In the genomic region with DNA sequence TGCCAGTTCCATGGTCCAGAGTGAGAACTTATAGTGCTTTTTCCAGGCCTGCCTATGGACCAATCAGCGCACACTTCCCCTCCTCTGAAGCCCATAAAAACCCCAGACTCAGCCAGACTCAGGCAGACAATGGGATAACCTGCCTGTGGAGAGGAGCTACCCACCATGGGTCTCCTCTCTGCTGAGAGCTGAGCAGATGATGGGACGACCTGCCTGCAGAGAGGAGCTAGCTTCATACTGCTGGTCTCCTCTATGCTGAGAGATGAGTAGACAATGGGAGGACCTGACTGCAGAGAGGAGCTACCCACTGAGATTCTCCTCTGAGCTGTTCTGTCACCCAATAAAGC, we compare ENCODE assay signal across 1 cellular context.
TF ChIP-seq lines count a peak whose summit lies in the region.

No MANE protein-coding gene starts in this region.

TF ChIP-seq in HEK293, 187 proteins besides CTCF, POLR2A, EP300 and RAD21:
- peak; percentile 43 for TF ChIP-seq SETDB1 (IDR thresholded peaks at IDR 0.05; ENCODE audit: insufficient read length, low read length)
- TF ChIP-seq ZNF529 (tag by site-specific recombination; IDR thresholded peaks at IDR 0.05; ENCODE audit: insufficient replicate concordance) = no peak
- TF ChIP-seq RBAK (tag by site-specific recombination; IDR thresholded peaks at IDR 0.05) = no peak
- TF ChIP-seq ZNF776 (tag by site-specific recombination; IDR thresholded peaks at IDR 0.05; ENCODE audit: borderline replicate concordance) = no peak
- TF ChIP-seq ZSCAN4 (tag by site-specific recombination; IDR thresholded peaks at IDR 0.05) = no peak
